19 cellular contexts compared by ENCODE assay signal in the genomic region with DNA sequence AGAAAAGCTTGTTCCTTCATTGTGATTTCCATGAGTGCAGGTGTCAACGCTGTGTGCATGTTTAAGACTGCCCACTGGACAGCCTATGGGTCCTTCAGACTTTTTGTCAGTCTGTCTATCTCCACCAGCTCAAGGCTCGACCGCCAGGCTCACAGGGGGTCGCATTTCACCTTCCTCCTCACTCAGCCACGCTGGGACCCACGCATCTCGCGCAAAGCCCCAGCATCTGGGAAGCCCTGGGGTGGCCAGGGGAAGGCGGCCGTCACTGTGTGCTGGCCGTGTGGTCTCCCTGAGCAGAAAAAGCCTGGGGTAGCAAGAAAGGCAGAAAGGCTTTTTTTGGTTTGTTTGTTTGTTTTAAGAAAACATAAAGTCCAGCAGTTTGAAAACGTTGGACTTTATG. TPM values are rescaled to one million over a fixed set of nuclear protein-coding genes. Genes with fewer than 3 reads are reported as not detected.
DNase-seq lines count a peak whose midpoint lies in the region; ATAC-seq, FAIRE-seq and TF ChIP-seq lines count a peak whose summit lies in the region.
"Had no signal": no experiment of that assay in that cellular context is flagged by ENCODE, and none has a peak within 500 bp of the region (broad histone marks: within the 10 kb centered on the region; RNA-seq: fewer than 3 reads in every experiment).

No MANE protein-coding gene starts in this region.

- H3K4me2 ChIP-seq in HepG2 (ENCODE audit: low read depth, low read length) = no peak overlapping the region

- H3K9ac ChIP-seq in liver (ENCODE audit: low read depth in 1 of 2, low read length in 2 of 2) = no peak overlapping the region
- H3K9ac ChIP-seq in HepG2 (ENCODE audit: insufficient read depth, low read depth, low read length) = no peak overlapping the region

- DNase-seq in HepG2 (ENCODE audit: low spot score) (no peak), prostate gland (ENCODE audit: low spot score) (no peak), uterus (no peak), GM19240 (ENCODE audit: insufficient read length, low spot score) (no peak)
- no peak for DNase-seq in effector memory CD4-positive, alpha-beta T cell
- DNase-seq: activated CD4-positive, alpha-beta T cell treated with anti-CD3 and anti-CD28 coated beads for 1 hour; endodermal cell; foreskin keratinocyte; NCI-H1436; NCI-H2227 treated with DMSO at 0.1 percent for 48 hours; SIG-M5; stimulated activated CD4-positive, alpha-beta T cell treated with anti-CD3 and anti-CD28 coated beads, Interleukin-4, amount 100 ng/mL, for 1 hour; stimulated activated CD8-positive, alpha-beta memory T cell treated with anti-CD3 and anti-CD28 coated beads, Interleukin-4, amount 100 ng/mL, for 48 hours; T-helper 9 cell had no signal

- H3K4me3 ChIP-seq in liver (ENCODE audit: low read depth in 1 of 3, low read length in 3 of 3) (no peak overlapping the region), HepG2 (replicated peaks in 1 of 3; ENCODE audit: insufficient read depth in 1 of 3, low read depth in 2 of 3, low read length in 3 of 3) (no peak overlapping the region), prostate gland (no peak overlapping the region), uterus (no peak overlapping the region)
- H3K4me3 ChIP-seq in effector memory CD4-positive, alpha-beta T cell (ENCODE audit: insufficient read depth, low read depth, low read length, poor library complexity, severe bottlenecking) = peak overlapping the region; percentile 23
- H3K4me3 ChIP-seq: right lobe of liver had no signal

- no peaks in the 10 kb centered on the region for H3K79me2 ChIP-seq in HepG2 (ENCODE audit: insufficient read depth, low read length)

- H3K27me3 ChIP-seq in liver (ENCODE audit: control insufficient read depth in 4 of 4, insufficient read depth in 4 of 4, low read length in 3 of 4) (no peaks in the 10 kb centered on the region), HepG2 (ENCODE audit: control insufficient read depth in 1 of 2, insufficient read depth in 2 of 2, low read length in 2 of 2) (no peaks in the 10 kb centered on the region), prostate gland (replicated peaks; ENCODE audit: insufficient read depth) (no peaks in the 10 kb centered on the region), uterus (no peaks in the 10 kb centered on the region)
- no peaks in the 10 kb centered on the region for H3K27me3 ChIP-seq in effector memory CD4-positive, alpha-beta T cell (replicated peaks; ENCODE audit: control insufficient read depth, insufficient read depth, low read length, poor library complexity, severe bottlenecking)
- H3K27me3 ChIP-seq: foreskin keratinocyte, right lobe of liver had no signal

- no peak for FAIRE-seq in HepG2 (lab: Jason Lieb, UNC)
- FAIRE-seq: D721Med had no signal

- no peak for TF ChIP-seq POLR2A in HepG2 (IDR thresholded peaks at IDR 0.05; ENCODE audit: insufficient read depth in 1 of 2, low read depth in 2 of 2, low read length in 2 of 2)
- no peak for TF ChIP-seq POLR2A in prostate gland (IDR thresholded peaks at IDR 0.05)
- no peak for TF ChIP-seq POLR2A in uterus (IDR thresholded peaks at IDR 0.05)

- TF ChIP-seq EP300 in HepG2 (IDR thresholded peaks at IDR 0.05; ENCODE audit: low read depth in 2 of 2, low read length in 2 of 2) (no peak), HepG2 (CRISPR knock-in tag; IDR thresholded peaks at IDR 0.05; ENCODE audit: borderline replicate concordance) (no peak)

- ATAC-seq in HepG2 (no peak), HG03354 (IDR thresholded peaks at IDR 0.05; ENCODE audit: poor library complexity, severe bottlenecking, unreplicated experiment) (no peak), GM18517 (IDR thresholded peaks at IDR 0.05; ENCODE audit: unreplicated experiment) (no peak)
- ATAC-seq: foreskin keratinocyte had no signal

- no peak for TF ChIP-seq CTCF in liver (IDR thresholded peaks at IDR 0.05; ENCODE audit: low read depth, low read length, missing input control)
- TF ChIP-seq CTCF in HepG2 (CRISPR knock-in tag; IDR thresholded peaks at IDR 0.05) = no peak
- no peak for TF ChIP-seq CTCF in prostate gland (IDR thresholded peaks at IDR 0.05)
- no peak for TF ChIP-seq CTCF in uterus (IDR thresholded peaks at IDR 0.05)

- 81% methylated on average over 12 of the region's 12 CpGs for WGBS in liver
- 90% methylated on average over 12 of the region's 12 CpGs for WGBS in HepG2 (ENCODE audit: low lambda C conversion rate)
- WGBS in prostate gland = 69% methylated on average over 9 of the region's 12 CpGs

- no peaks in the 10 kb centered on the region for H4K20me1 ChIP-seq in HepG2 (ENCODE audit: insufficient read depth, low read length)

- H3K36me3 ChIP-seq in liver (ENCODE audit: control insufficient read depth in 4 of 4, insufficient read depth in 3 of 4, low read depth in 1 of 4, low read length in 3 of 4) (peaks cover 0 to 24% (median 8%) of the 10 kb centered on the region in 4 donors), HepG2 (replicated peaks in 1 of 2; ENCODE audit: control insufficient read depth in 1 of 2, insufficient read depth in 2 of 2, low read length in 2 of 2) (peaks cover 18 to 55% of the 10 kb centered on the region in 2 experiments), prostate gland (no peaks in the 10 kb centered on the region), uterus (no peaks in the 10 kb centered on the region)
- H3K36me3 ChIP-seq in effector memory CD4-positive, alpha-beta T cell (ENCODE audit: control insufficient read depth, insufficient read depth, low read length) = no peaks in the 10 kb centered on the region

- no peak overlapping the region for H2AFZ ChIP-seq in HepG2 (ENCODE audit: low read length)

- H3K4me1 ChIP-seq in liver (ENCODE audit: control insufficient read depth in 4 of 4, insufficient read depth in 4 of 4, low read length in 3 of 4) = peaks cover 8 to 36% (median 28%) of the 10 kb centered on the region in 4 donors
- peaks cover 47% of the 10 kb centered on the region for H3K4me1 ChIP-seq in HepG2 (ENCODE audit: insufficient read depth, low read length)
- peaks cover 94% of the 10 kb centered on the region for H3K4me1 ChIP-seq in effector memory CD4-positive, alpha-beta T cell (ENCODE audit: control insufficient read depth, insufficient read depth, low read length, poor library complexity, severe bottlenecking)
- H3K4me1 ChIP-seq in prostate gland (replicated peaks) = peaks cover 14% of the 10 kb centered on the region
- H3K4me1 ChIP-seq in uterus = peaks cover 8 to 15% of the 10 kb centered on the region in 2 donors
- H3K4me1 ChIP-seq: foreskin keratinocyte had no signal

- no peaks in the 10 kb centered on the region for H3K9me3 ChIP-seq in liver (ENCODE audit: control insufficient read depth in 4 of 4, low read length in 3 of 4)
- H3K9me3 ChIP-seq in HepG2 (ENCODE audit: low read length) = no peaks in the 10 kb centered on the region
- no peaks in the 10 kb centered on the region for H3K9me3 ChIP-seq in effector memory CD4-positive, alpha-beta T cell (ENCODE audit: control insufficient read depth, low read length)
- H3K9me3 ChIP-seq in prostate gland = no peaks in the 10 kb centered on the region
- H3K9me3 ChIP-seq in uterus = no peaks in the 10 kb centered on the region
- H3K9me3 ChIP-seq: right lobe of liver had no signal

- BruUV-seq in HepG2 (replicated peaks; lab: Mats Ljungman, UMichigan) = no TSS peak

- intact Hi-C loops in HepG2 (cut with micrococcal nuclease; ENCODE audit: unreplicated experiment) (no loop called here), prostate gland (cut with DNase I) (no loop called here), uterus (cut with DNase I; ENCODE audit: low total_unique reads) (no loop called here)

- CTCF ChIA-PET in HepG2 (lab: Yijun Ruan, JAX; ENCODE audit: low intra/inter-chr PET ratio, low total read pairs) = no interaction called here

- TF ChIP-seq RAD21 in liver (IDR thresholded peaks at IDR 0.05) (no peak), HepG2 (CRISPR knock-in tag; IDR thresholded peaks at IDR 0.05) (no peak)

- H3K27ac ChIP-seq in liver (ENCODE audit: low read depth in 1 of 2, low read length in 2 of 2) (peak overlapping the region; percentile 22 to 29), HepG2 (ENCODE audit: extremely low read length, insufficient read depth, low read length) (no peak overlapping the region), prostate gland (peak overlapping the region; percentile 33 to 53), uterus (peak overlapping the region; percentile 76 to 81)
- peak overlapping the region; percentile 95 for H3K27ac ChIP-seq in effector memory CD4-positive, alpha-beta T cell (ENCODE audit: insufficient read depth, low read length, poor library complexity, severe bottlenecking)
- H3K27ac ChIP-seq: foreskin keratinocyte had no signal

- POLR2A ChIA-PET in HepG2 (lab: Yijun Ruan, JAX) = no interaction called here

- in situ Hi-C loops in HepG2 (cut with HindIII; ENCODE audit: extremely low pct_ligation_motif_present, low pct_unique_long_range_greater_than_20kb) = no loop called here

TF ChIP-seq in HepG2, 621 proteins besides CTCF, POLR2A, EP300 and RAD21 (continues in another document):
- no peak for TF ChIP-seq FOXA1 (IDR thresholded peaks at IDR 0.05)
- no peak for TF ChIP-seq FOXA1 (CRISPR knock-in tag; IDR thresholded peaks at IDR 0.05)

RNA-seq across cellular contexts. Expression of gene KLF2, which starts 48.5 kb away (rescaled TPM):
- total RNA-seq in liver (10 to 100 TPM in 1 of 2 donors, 1 to 10 TPM in 1; 4.0 to 11.2 TPM), HepG2 (2016; rRNA removed; fragmentation: Illumina TruSeq; extraction: Trizol) (not detected in 2 replicates), prostate gland (10 to 100 TPM; 19.8 to 24.4 TPM), uterus (100 to 1,000 TPM in 2 of 4 donors, 10 to 100 TPM in 2; 16.5 to 139 (median 81.8) TPM)
- polyA plus RNA-seq in liver (1 to 10 TPM; 3.9 to 4.4 TPM), HepG2 (2011; rRNA removed) (0.05 TPM in 1 of 2 replicates, not detected in the other)
- total RNA-seq in HepG2 (2016; cell fraction: cytosol; rRNA removed; fragmentation: Illumina TruSeq; extraction: Trizol; ENCODE audit: low read depth) = not detected in 2 replicates
- not detected in 2 replicates for total RNA-seq in HepG2 (2016; cell fraction: insoluble cytoplasmic fraction; rRNA removed; fragmentation: Illumina TruSeq; extraction: Trizol)
- total RNA-seq in HepG2 (2016; cell fraction: membrane; rRNA removed; fragmentation: Illumina TruSeq; extraction: Trizol) = not detected in 2 replicates
- total RNA-seq in HepG2 (2016; cell fraction: nucleus; rRNA removed; fragmentation: Illumina TruSeq; extraction: Trizol) = not detected in 2 replicates
- polyA plus RNA-seq in HepG2 (2011; cell fraction: cytosol; rRNA removed) = 0.05 TPM in 1 of 2 replicates, not detected in the other
- 0.16 and 0.23 TPM in 2 replicates for polyA plus RNA-seq in HepG2 (2011; cell fraction: nucleus; rRNA removed)
- not detected in 2 replicates for polyA plus RNA-seq in HepG2 (2012)
- polyA plus RNA-seq in HepG2 (2016; cell fraction: cytosol; fragmentation: Illumina TruSeq; extraction: Trizol; ENCODE audit: low read depth) = not detected in 2 replicates
- not detected in 2 replicates for polyA plus RNA-seq in HepG2 (2016; cell fraction: insoluble cytoplasmic fraction; fragmentation: Illumina TruSeq; extraction: Trizol; ENCODE audit: low read depth)
- polyA plus RNA-seq in HepG2 (2016; cell fraction: membrane; fragmentation: Illumina TruSeq; extraction: Trizol; ENCODE audit: low read depth) = 0.27 TPM in 1 of 2 replicates, not detected in the other
- not detected in 2 replicates for polyA plus RNA-seq in HepG2 (2016; cell fraction: nucleus; fragmentation: Illumina TruSeq; extraction: Trizol; ENCODE audit: insufficient read depth, low read depth)
- polyA minus RNA-seq in HepG2 (2011; rRNA and poly(A)+ RNA removed; ENCODE audit: low replicate concordance) = 0.16 TPM in 1 of 2 replicates, not detected in the other
- polyA minus RNA-seq in HepG2 (2011; cell fraction: cytosol; rRNA and poly(A)+ RNA removed) = not detected in 2 replicates
- polyA minus RNA-seq in HepG2 (2011; cell fraction: nucleus; rRNA and poly(A)+ RNA removed) = not detected in 2 replicates
